16 cellular contexts compared by ENCODE assay signal in the genomic region with DNA sequence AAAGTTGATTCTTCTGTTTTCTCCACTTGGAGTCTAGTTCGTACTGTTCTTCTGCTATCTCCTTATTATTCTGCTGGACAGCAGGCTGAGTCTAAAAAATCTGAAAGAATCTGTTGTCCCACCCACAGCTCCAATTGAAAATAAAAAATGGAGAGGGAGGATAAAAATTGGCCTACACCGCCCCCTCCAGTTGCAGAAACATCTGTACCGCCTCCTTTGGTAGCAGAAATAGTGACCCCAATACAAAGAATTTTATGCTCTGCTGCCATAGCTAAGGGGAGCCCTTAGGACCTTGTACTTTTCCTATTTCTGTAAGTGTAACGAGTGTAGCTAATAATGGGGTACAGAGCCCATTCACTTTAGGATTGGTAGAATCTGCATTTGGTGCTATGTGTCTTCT. TPM values are rescaled to one million over a fixed set of nuclear protein-coding genes. Genes with fewer than 3 reads are reported as not detected.
DNase-seq lines count a peak whose midpoint lies in the region; ATAC-seq, FAIRE-seq and TF ChIP-seq lines count a peak whose summit lies in the region.
"Had no signal": no experiment of that assay in that cellular context is flagged by ENCODE, and none has a peak within 500 bp of the region (broad histone marks: within the 10 kb centered on the region; RNA-seq: fewer than 3 reads in every experiment).

No MANE protein-coding gene starts in this region.

- H3K79me2 ChIP-seq in OCI-LY7 (ENCODE audit: insufficient read depth, low read depth, low read length) (peaks cover under 1% of the 10 kb centered on the region; the same call in 1 of the 2 replicates), endothelial cell of umbilical vein (ENCODE audit: control insufficient read depth, insufficient read depth, low read length) (peaks cover 9% of the 10 kb centered on the region)

- intact Hi-C loops in activated CD4-positive, alpha-beta memory T cell treated with anti-CD3 and anti-CD28 coated beads for 36 hours (cut with micrococcal nuclease), result loop anchor here (10.0 kb wide), 1 partner anchor 563 kb away; a partner anchor contains a TSS
- intact Hi-C loops in OCI-LY7 (cut with micrococcal nuclease; ENCODE audit: unreplicated experiment) (loop anchor here (1.0 to 2.0 kb wide), 5 partner anchors 40 to 279 kb away; a partner anchor contains a TSS), endothelial cell of umbilical vein (cut with micrococcal nuclease) (no loop called here), pancreas (cut with DNase I) (no loop called here)

- H2AFZ ChIP-seq in OCI-LY7 (ENCODE audit: low read length), result no peak overlapping the region
- no peak overlapping the region for H2AFZ ChIP-seq in endothelial cell of umbilical vein (ENCODE audit: low read depth, low read length)
- H2AFZ ChIP-seq: PC-9 had no signal

- H3K27ac Mint-ChIP-seq in activated CD4-positive, alpha-beta memory T cell treated with anti-CD3 and anti-CD28 coated beads for 36 hours, result no peak overlapping the region
- no peak overlapping the region for H3K27ac Mint-ChIP-seq in activated CD4-positive, alpha-beta memory T cell treated with anti-CD3 and anti-CD28 coated beads, Interleukin-2, amount 10 ng/mL, durations not matched to agents 7 days and 5 days
- H3K27ac Mint-ChIP-seq in WTC11, result no peak overlapping the region
- no peak overlapping the region for H3K27ac Mint-ChIP-seq in stimulated activated effector memory CD8-positive, alpha-beta T cell treated with anti-CD3 and anti-CD28 coated beads, Interleukin-12 subunit alpha, Interleukin-12 subunit beta, amount 100 ng/mL, for 72 hours
- H3K27ac Mint-ChIP-seq: T-helper 2 cell treated with Interferon-gamma antibody and Interleukin-4, amounts not matched to agents 5 μg/mL and 100 μg/mL, for 36 hours had no signal

- TF ChIP-seq CTCF in OCI-LY7 (conservative IDR thresholded peaks at IDR 0.05; ENCODE audit: low read length) (peak; percentile 54), endothelial cell of umbilical vein (IDR thresholded peaks at IDR 0.05; ENCODE audit: extremely low read depth in 1 of 2, insufficient read depth in 1 of 2, low read depth in 1 of 2, low read length in 2 of 2) (no peak), tibial nerve (IDR thresholded peaks at IDR 0.05) (peak in 3 of 5 experiments; percentile 6 to 40 (median 31)), WTC11 (IDR thresholded peaks at IDR 0.05) (no peak), pancreas (IDR thresholded peaks at IDR 0.05) (no peak)

- no peaks in the 10 kb centered on the region for H3K9me2 ChIP-seq in OCI-LY7 (ENCODE audit: insufficient read depth, low read length)

- H3K9me3 ChIP-seq in OCI-LY7 (ENCODE audit: low read length) (no peaks in the 10 kb centered on the region), endothelial cell of umbilical vein (replicated peaks; ENCODE audit: control insufficient read depth, insufficient read depth, low read length) (peaks cover 4% of the 10 kb centered on the region), tibial nerve (no peaks in the 10 kb centered on the region), pancreas (no peaks in the 10 kb centered on the region)

- no peaks in the 10 kb centered on the region for H4K20me1 ChIP-seq in OCI-LY7 (ENCODE audit: insufficient read depth, low read length)
- H4K20me1 ChIP-seq in endothelial cell of umbilical vein (replicated peaks; ENCODE audit: control insufficient read depth, extremely low read depth, insufficient read depth, low read length), result no peaks in the 10 kb centered on the region

- CTCF ChIA-PET in activated CD4-positive, alpha-beta memory T cell treated with anti-CD3 and anti-CD28 coated beads for 36 hours (lab: Charles Lee), result interaction anchor here (0.7 to 4.0 kb wide), 7 partner anchors 40 to 118 kb away, joined by 3 to 13 read pairs (median 3); no protein-coding TSS in a partner anchor
- CTCF ChIA-PET in activated CD4-positive, alpha-beta memory T cell treated with anti-CD3 and anti-CD28 coated beads, Interleukin-2, amount 10 ng/mL, durations not matched to agents 7 days and 5 days (lab: Charles Lee), result interaction anchor here (1.3 kb wide), 1 partner anchor 82 kb away, joined by 4 read pairs; no protein-coding TSS in a partner anchor
- CTCF ChIA-PET in OCI-LY7 (lab: Charles Lee; ENCODE audit: unreplicated experiment), result interaction anchor here (1.1 kb wide), 1 partner anchor 41 kb away, joined by 4 read pairs; no protein-coding TSS in a partner anchor
- CTCF ChIA-PET in endothelial cell of umbilical vein (lab: Charles Lee), result interaction anchor here (2.3 kb wide), 1 partner anchor 40 kb away, joined by 17 read pairs; no protein-coding TSS in a partner anchor
- CTCF ChIA-PET in WTC11 (lab: Charles Lee), result interaction anchor here (0.6 to 1.8 kb wide), 15 partner anchors 14 to 188 kb away, joined by 3 to 20 read pairs (median 5); a partner anchor contains a TSS

- H3K4me3 Mint-ChIP-seq in activated CD4-positive, alpha-beta memory T cell treated with anti-CD3 and anti-CD28 coated beads for 36 hours, result no peak overlapping the region
- no peak overlapping the region for H3K4me3 Mint-ChIP-seq in activated CD4-positive, alpha-beta memory T cell treated with anti-CD3 and anti-CD28 coated beads, Interleukin-2, amount 10 ng/mL, durations not matched to agents 7 days and 5 days
- no peak overlapping the region for H3K4me3 Mint-ChIP-seq in WTC11
- no peak overlapping the region for H3K4me3 Mint-ChIP-seq in stimulated activated effector memory CD8-positive, alpha-beta T cell treated with anti-CD3 and anti-CD28 coated beads, Interleukin-12 subunit alpha, Interleukin-12 subunit beta, amount 100 ng/mL, for 72 hours
- H3K4me3 Mint-ChIP-seq: T-helper 2 cell treated with Interferon-gamma antibody and Interleukin-4, amounts not matched to agents 5 μg/mL and 100 μg/mL, for 36 hours had no signal

- ATAC-seq in WTC11 (no peak), pancreas (no peak)
- ATAC-seq in stimulated activated effector memory CD8-positive, alpha-beta T cell treated with anti-CD3 and anti-CD28 coated beads, Interleukin-12 subunit alpha, Interleukin-12 subunit beta, amount 100 ng/mL, for 72 hours, result no peak
- ATAC-seq: naive thymus-derived CD4-positive, alpha-beta T cell had no signal

- H3K4me1 ChIP-seq in OCI-LY7 (ENCODE audit: insufficient read depth, low read length, poor library complexity, severe bottlenecking), result peaks cover 31% of the 10 kb centered on the region
- H3K4me1 ChIP-seq in endothelial cell of umbilical vein (ENCODE audit: control insufficient read depth, extremely low read depth, insufficient read depth, low read length), result peaks cover 60% of the 10 kb centered on the region
- H3K4me1 ChIP-seq in tibial nerve, result peaks cover 4 to 13% (median 6%) of the 10 kb centered on the region in 4 donors
- no peaks in the 10 kb centered on the region for H3K4me1 ChIP-seq in pancreas

- H3K9ac ChIP-seq in endothelial cell of umbilical vein (replicated peaks; ENCODE audit: extremely low read depth, insufficient read depth, low read length), result no peak overlapping the region

- TF ChIP-seq POLR2A in endothelial cell of umbilical vein (IDR thresholded peaks at IDR 0.05; ENCODE audit: low read depth, low read length), result no peak
- no peak for TF ChIP-seq POLR2A in tibial nerve (IDR thresholded peaks at IDR 0.05)

- BruUV-seq in OCI-LY7 (replicated peaks; lab: Mats Ljungman, UMichigan) (no TSS peak), endothelial cell of umbilical vein (replicated peaks; lab: Mats Ljungman, UMichigan) (no TSS peak)

- H3K36me3 ChIP-seq in OCI-LY7 (ENCODE audit: insufficient read depth, low read length) (no peaks in the 10 kb centered on the region), endothelial cell of umbilical vein (ENCODE audit: control insufficient read depth in 2 of 2, extremely low read depth in 1 of 2, insufficient read depth in 2 of 2, low read length in 2 of 2) (no peaks in the 10 kb centered on the region), tibial nerve (no peaks in the 10 kb centered on the region), pancreas (no peaks in the 10 kb centered on the region)

- H3K27me3 Mint-ChIP-seq in activated CD4-positive, alpha-beta memory T cell treated with anti-CD3 and anti-CD28 coated beads for 36 hours, result no peaks in the 10 kb centered on the region
- H3K27me3 Mint-ChIP-seq in activated CD4-positive, alpha-beta memory T cell treated with anti-CD3 and anti-CD28 coated beads, Interleukin-2, amount 10 ng/mL, durations not matched to agents 7 days and 5 days, result peaks cover 33% of the 10 kb centered on the region
- H3K27me3 Mint-ChIP-seq in WTC11 (ENCODE audit: low read depth), result peaks cover 54% of the 10 kb centered on the region

- peaks cover 11% of the 10 kb centered on the region for H3K9me3 Mint-ChIP-seq in activated CD4-positive, alpha-beta memory T cell treated with anti-CD3 and anti-CD28 coated beads for 36 hours
- H3K9me3 Mint-ChIP-seq in activated CD4-positive, alpha-beta memory T cell treated with anti-CD3 and anti-CD28 coated beads, Interleukin-2, amount 10 ng/mL, durations not matched to agents 7 days and 5 days, result peaks cover 6% of the 10 kb centered on the region
- H3K9me3 Mint-ChIP-seq in WTC11, result peaks cover 15% of the 10 kb centered on the region
- peaks cover 4% of the 10 kb centered on the region for H3K9me3 Mint-ChIP-seq in stimulated activated effector memory CD8-positive, alpha-beta T cell treated with anti-CD3 and anti-CD28 coated beads, Interleukin-12 subunit alpha, Interleukin-12 subunit beta, amount 100 ng/mL, for 72 hours

- DNase-seq in activated CD4-positive, alpha-beta memory T cell treated with anti-CD3 and anti-CD28 coated beads for 36 hours, result peak; percentile 20
- DNase-seq in activated CD4-positive, alpha-beta memory T cell treated with anti-CD3 and anti-CD28 coated beads, Interleukin-2, amount 10 ng/mL, durations not matched to agents 7 days and 5 days, result no peak
- DNase-seq in OCI-LY7 (ENCODE audit: low spot score), result no peak
- no peak for DNase-seq in endothelial cell of umbilical vein (ENCODE audit: low read depth, low spot score)
- DNase-seq in tibial nerve (ENCODE audit: low spot score in 2 of 2), result no peak
- no peak for DNase-seq in WTC11 (ENCODE audit: low spot score)
- no peak for DNase-seq in stimulated activated effector memory CD8-positive, alpha-beta T cell treated with anti-CD3 and anti-CD28 coated beads, Interleukin-12 subunit alpha, Interleukin-12 subunit beta, amount 100 ng/mL, for 72 hours (ENCODE audit: low spot score in 2 of 2)
- no peak for DNase-seq in pancreas
- DNase-seq: ACHN; activated naive CD4-positive, alpha-beta T cell treated with anti-CD3 and anti-CD28 coated beads, Interleukin-2, amount 50 U/mL, for 16 hours; naive thymus-derived CD4-positive, alpha-beta T cell; NCI-H2081; PC-9 had no signal

- peaks cover 22% of the 10 kb centered on the region for H3K4me1 Mint-ChIP-seq in activated CD4-positive, alpha-beta memory T cell treated with anti-CD3 and anti-CD28 coated beads for 36 hours (ENCODE audit: low read depth)
- H3K4me1 Mint-ChIP-seq in activated CD4-positive, alpha-beta memory T cell treated with anti-CD3 and anti-CD28 coated beads, Interleukin-2, amount 10 ng/mL, durations not matched to agents 7 days and 5 days, result peaks cover 31% of the 10 kb centered on the region
- peaks cover 34% of the 10 kb centered on the region for H3K4me1 Mint-ChIP-seq in WTC11
- H3K4me1 Mint-ChIP-seq in stimulated activated effector memory CD8-positive, alpha-beta T cell treated with anti-CD3 and anti-CD28 coated beads, Interleukin-12 subunit alpha, Interleukin-12 subunit beta, amount 100 ng/mL, for 72 hours, result peaks cover 19% of the 10 kb centered on the region

- H3K27me3 ChIP-seq in endothelial cell of umbilical vein (ENCODE audit: control insufficient read depth in 2 of 2, insufficient read depth in 2 of 2, low read length in 2 of 2) (no peaks in the 10 kb centered on the region), tibial nerve (peaks cover 0 to 36% of the 10 kb centered on the region in 2 donors), pancreas (peaks cover 0 to 3% (median 0%) of the 10 kb centered on the region in 4 donors)

- peak overlapping the region; percentile 60 for H3K27ac ChIP-seq in OCI-LY7 (ENCODE audit: low read depth, low read length, poor library complexity, severe bottlenecking)
- peak overlapping the region; percentile 87 for H3K27ac ChIP-seq in endothelial cell of umbilical vein (ENCODE audit: insufficient read depth, low read depth, low read length)
- H3K27ac ChIP-seq in tibial nerve, result no peak overlapping the region
- H3K27ac ChIP-seq in pancreas, result no peak overlapping the region

- no peaks in the 10 kb centered on the region for H3K36me3 Mint-ChIP-seq in activated CD4-positive, alpha-beta memory T cell treated with anti-CD3 and anti-CD28 coated beads for 36 hours
- H3K36me3 Mint-ChIP-seq in activated CD4-positive, alpha-beta memory T cell treated with anti-CD3 and anti-CD28 coated beads, Interleukin-2, amount 10 ng/mL, durations not matched to agents 7 days and 5 days (ENCODE audit: low read depth), result peaks cover 4% of the 10 kb centered on the region
- H3K36me3 Mint-ChIP-seq in WTC11, result no peaks in the 10 kb centered on the region
- H3K36me3 Mint-ChIP-seq in stimulated activated effector memory CD8-positive, alpha-beta T cell treated with anti-CD3 and anti-CD28 coated beads, Interleukin-12 subunit alpha, Interleukin-12 subunit beta, amount 100 ng/mL, for 72 hours, result no peaks in the 10 kb centered on the region

- POLR2A ChIA-PET in activated CD4-positive, alpha-beta memory T cell treated with anti-CD3 and anti-CD28 coated beads for 36 hours (lab: Charles Lee), result no interaction called here
- POLR2A ChIA-PET in activated CD4-positive, alpha-beta memory T cell treated with anti-CD3 and anti-CD28 coated beads, Interleukin-2, amount 10 ng/mL, durations not matched to agents 7 days and 5 days (lab: Charles Lee), result no interaction called here
- POLR2A ChIA-PET in OCI-LY7 (lab: Charles Lee) (no interaction called here), endothelial cell of umbilical vein (lab: Charles Lee) (no interaction called here), WTC11 (lab: Charles Lee) (no interaction called here)

- no peaks in the 10 kb centered on the region for H3K9me1 ChIP-seq in endothelial cell of umbilical vein (replicated peaks; ENCODE audit: control insufficient read depth, extremely low read depth, insufficient read depth, low read length)

- no peak overlapping the region for H3K4me3 ChIP-seq in OCI-LY7 (ENCODE audit: low read depth, low read length, poor library complexity, severe bottlenecking)
- H3K4me3 ChIP-seq in endothelial cell of umbilical vein (replicated peaks in 1 of 3; ENCODE audit: insufficient read depth in 1 of 3, low read depth in 1 of 3, low read length in 3 of 3), result no peak overlapping the region
- H3K4me3 ChIP-seq in tibial nerve, result no peak overlapping the region
- no peak overlapping the region for H3K4me3 ChIP-seq in pancreas
- H3K4me3 ChIP-seq: PC-9 had no signal

- dilution Hi-C loops in endothelial cell of umbilical vein (cut with MboI; ENCODE audit: extremely low pct_ligation_motif_present, low sequenced_read_pairs), result no loop called here

- TF ChIP-seq EP300 in tibial nerve (IDR thresholded peaks at IDR 0.05), result no peak

- no peak for FAIRE-seq in endothelial cell of umbilical vein (lab: Jason Lieb, UNC)
- FAIRE-seq in pancreas (lab: Jason Lieb, UNC), result no peak
- FAIRE-seq: GM19239, H54 had no signal

- H3K4me2 ChIP-seq in OCI-LY7 (ENCODE audit: low read length) (peak overlapping the region; percentile 41; the same call in 1 of the 2 replicates), endothelial cell of umbilical vein (ENCODE audit: insufficient read depth, low read length) (no peak overlapping the region)

- WGBS in tibial nerve, 2 donors, result 42 to 46% methylated on average over 4 of the region's 4 CpGs
- 56 to 69% methylated on average over 4 of the region's 4 CpGs for WGBS in pancreas, 2 donors

RNA-seq across cellular contexts. Expression of a gene that starts 4.9 kb away (rescaled TPM):
- 100 to 1,000 TPM; 247 to 252 TPM for total RNA-seq in activated CD4-positive, alpha-beta memory T cell treated with anti-CD3 and anti-CD28 coated beads for 36 hours
- total RNA-seq in activated CD4-positive, alpha-beta memory T cell treated with anti-CD3 and anti-CD28 coated beads, Interleukin-2, amount 10 ng/mL, durations not matched to agents 7 days and 5 days, result 100 to 1,000 TPM; 205 to 207 TPM
- total RNA-seq in OCI-LY7 (2014; rRNA removed; shearing (Covaris generic)), result 83.2 and 99.0 TPM in 2 replicates
- total RNA-seq in OCI-LY7 (2022) (218 and 230 TPM in 2 replicates), endothelial cell of umbilical vein (968 and 982 TPM in 2 replicates), tibial nerve (100 to 1,000 TPM in 3 of 4 donors, 10 to 100 TPM in 1; 92.2 to 172 (median 130) TPM), WTC11 (2021) (197 to 218 TPM (median 201 TPM) in 3 replicates), pancreas (100 to 1,000 TPM in 1 of 6 donors, 10 to 100 TPM in 5; 40.2 to 104 (median 67.3) TPM)
- polyA plus RNA-seq in endothelial cell of umbilical vein (1,861 and 1,972 TPM in 2 replicates), pancreas (10 to 100 TPM; 62.1 to 86.7 TPM)
- 1,632 and 1,874 TPM in 2 replicates for polyA plus RNA-seq in endothelial cell of umbilical vein (2011; cell fraction: cytosol; rRNA removed)
- 571 and 678 TPM in 2 replicates for polyA plus RNA-seq in endothelial cell of umbilical vein (2011; cell fraction: nucleus; rRNA removed)
- 1,466 and 1,504 TPM in 2 replicates for polyA plus RNA-seq in endothelial cell of umbilical vein (2012)
- polyA minus RNA-seq in endothelial cell of umbilical vein, result 1,622 and 1,688 TPM in 2 replicates
- 59.7 TPM for polyA minus RNA-seq in endothelial cell of umbilical vein (2011; cell fraction: cytosol; rRNA and poly(A)+ RNA removed)
- 209 and 300 TPM in 2 replicates for polyA minus RNA-seq in endothelial cell of umbilical vein (2011; cell fraction: nucleus; rRNA and poly(A)+ RNA removed)

Comparison
In these comparisons a context has a peak if more than half of its experiments do, and no peak if none do; other contexts are left out.
1. H3K27ac ChIP-seq: peak in OCI-LY7 (single experiment) and endothelial cell of umbilical vein (single experiment); none in tibial nerve (0 of 4) and pancreas (0 of 4).
2. CTCF ChIP-seq: peak in OCI-LY7 (single experiment) and tibial nerve (3 of 5); none in endothelial cell of umbilical vein (0 of 2), WTC11 (single experiment) and pancreas (0 of 4).
3. intact Hi-C loops: an anchor here in activated CD4-positive, alpha-beta memory T cell treated with anti-CD3 and anti-CD28 coated beads for 36 hours (10.0 kb wide) and OCI-LY7 (1.0 to 2.0 kb wide); none called in endothelial cell of umbilical vein and pancreas.